Comparison of ENCODE assay signal across 18 cellular contexts in genomic region chr2:24672589-24672988, GRCh38.
DNase-seq lines count a peak whose midpoint lies in the region; ATAC-seq and TF ChIP-seq lines count a peak whose summit lies in the region.
"Had no signal": no experiment of that assay in that cellular context is flagged by ENCODE, and none has a peak within 500 bp of the region (broad histone marks: within the 10 kb centered on the region; RNA-seq: fewer than 3 reads in every experiment).

No MANE protein-coding gene starts in this region.

- H3K9me3 ChIP-seq in T-helper 17 cell (ENCODE audit: control insufficient read depth, low read length, poor library complexity, severe bottlenecking) = no peaks in the 10 kb centered on the region
- H3K9me3 ChIP-seq: HAP-1, SJCRH30 had no signal

- H3K4me1 Mint-ChIP-seq in T-helper 17 cell (peaks cover 6% of the 10 kb centered on the region), natural killer cell (peaks cover 6 to 11% of the 10 kb centered on the region in 2 donors)
- peaks cover 12% of the 10 kb centered on the region for H3K4me1 Mint-ChIP-seq in activated T-cell treated with anti-CD3 and anti-CD28 coated beads, Interleukin-2, amount 50 U/mL, for 72 hours (ENCODE audit: low read depth)
- H3K4me1 Mint-ChIP-seq: B cell had no signal

- peak; percentile 28 to 46 for ATAC-seq in activated naive CD4-positive, alpha-beta T cell treated with anti-CD3 and anti-CD28 coated beads, Interleukin-2, amount 50 U/mL, for 72 hours
- no peak for ATAC-seq in T-helper 17 cell
- peak; percentile 15 to 56 for ATAC-seq in activated T-cell treated with anti-CD3 and anti-CD28 coated beads, Interleukin-2, amount 50 U/mL, for 72 hours (replicated peaks in 1 of 2)
- no peak for ATAC-seq in natural killer cell
- no peak for ATAC-seq in GM19463 (IDR thresholded peaks at IDR 0.05; ENCODE audit: unreplicated experiment)
- no peak for ATAC-seq in GM21360 (IDR thresholded peaks at IDR 0.05; ENCODE audit: unreplicated experiment)
- ATAC-seq: K562 had no signal

- DNase-seq in activated naive CD4-positive, alpha-beta T cell treated with anti-CD3 and anti-CD28 coated beads, Interleukin-2, amount 50 U/mL, for 72 hours (ENCODE audit: low spot score in 2 of 2) = no peak
- no peak for DNase-seq in activated naive CD4-positive, alpha-beta T cell treated with Interleukin-2 at 50 U/mL for 16 hours
- DNase-seq in T-helper 17 cell (no peak), natural killer cell (no peak), MV-4-11 (lab: John Stamatoyannopoulos, UW) (no peak)
- DNase-seq in activated T-cell treated with anti-CD3 and anti-CD28 coated beads, Interleukin-2, amount 50 U/mL, for 72 hours = peak in 1 of 2 donors; percentile 2
- DNase-seq: DMS53, NCI-H1436 treated with DMSO at 0.1 percent for 48 hours, NCI-H2081, NCI-H774, PC-9, SJCRH30 had no signal

- TF ChIP-seq CTCF in natural killer cell (IDR thresholded peaks at IDR 0.05) = no peak

- H3K27ac Mint-ChIP-seq in activated naive CD4-positive, alpha-beta T cell treated with anti-CD3 and anti-CD28 coated beads, Interleukin-2, amount 50 U/mL, for 72 hours = peak overlapping the region in 1 of 2 donors; percentile 47
- peak overlapping the region; percentile 80 for H3K27ac Mint-ChIP-seq in T-helper 17 cell
- H3K27ac Mint-ChIP-seq in activated T-cell treated with anti-CD3 and anti-CD28 coated beads, Interleukin-2, amount 50 U/mL, for 72 hours = peak overlapping the region; percentile 75
- peak overlapping the region; percentile 35 to 57 for H3K27ac Mint-ChIP-seq in natural killer cell
- H3K27ac Mint-ChIP-seq: B cell; CD4-positive, CD25-positive, alpha-beta regulatory T cell had no signal

- H3K9me3 Mint-ChIP-seq in activated naive CD4-positive, alpha-beta T cell treated with anti-CD3 and anti-CD28 coated beads, Interleukin-2, amount 50 U/mL, for 72 hours = no peaks in the 10 kb centered on the region
- H3K9me3 Mint-ChIP-seq in activated T-cell treated with anti-CD3 and anti-CD28 coated beads, Interleukin-2, amount 50 U/mL, for 72 hours = no peaks in the 10 kb centered on the region
- no peaks in the 10 kb centered on the region for H3K9me3 Mint-ChIP-seq in natural killer cell

- peaks cover 0 to 10% of the 10 kb centered on the region in 2 donors for H3K36me3 Mint-ChIP-seq in activated naive CD4-positive, alpha-beta T cell treated with anti-CD3 and anti-CD28 coated beads, Interleukin-2, amount 50 U/mL, for 72 hours
- H3K36me3 Mint-ChIP-seq in T-helper 17 cell (ENCODE audit: low read depth) (peaks cover 9% of the 10 kb centered on the region), natural killer cell (peaks cover 20% of the 10 kb centered on the region)
- peaks cover 6% of the 10 kb centered on the region in 2 donors for H3K36me3 Mint-ChIP-seq in activated T-cell treated with anti-CD3 and anti-CD28 coated beads, Interleukin-2, amount 50 U/mL, for 72 hours (ENCODE audit: insufficient read depth in 2 of 2)

- intact Hi-C loops in natural killer cell (cut with micrococcal nuclease) = no loop called here

- no peak overlapping the region for H3K4me3 Mint-ChIP-seq in T-helper 17 cell
- H3K4me3 Mint-ChIP-seq in activated T-cell treated with anti-CD3 and anti-CD28 coated beads, Interleukin-2, amount 50 U/mL, for 72 hours = peak overlapping the region in 1 of 2 donors; percentile 52
- no peak overlapping the region for H3K4me3 Mint-ChIP-seq in natural killer cell
- H3K4me3 Mint-ChIP-seq: B cell had no signal

- H3K27me3 Mint-ChIP-seq in T-helper 17 cell (no peaks in the 10 kb centered on the region), natural killer cell (ENCODE audit: low read depth in 2 of 2) (no peaks in the 10 kb centered on the region)
- H3K27me3 Mint-ChIP-seq in activated T-cell treated with anti-CD3 and anti-CD28 coated beads, Interleukin-2, amount 50 U/mL, for 72 hours (ENCODE audit: low read depth) = no peaks in the 10 kb centered on the region
- H3K27me3 Mint-ChIP-seq: B cell; CD4-positive, CD25-positive, alpha-beta regulatory T cell had no signal

Comparison
In these comparisons a context has a peak if more than half of its experiments do, and no peak if none do; other contexts are left out.
1. ATAC-seq: peak in activated naive CD4-positive, alpha-beta T cell treated with anti-CD3 and anti-CD28 coated beads, Interleukin-2, amount 50 U/mL, for 72 hours (2 of 2) and activated T-cell treated with anti-CD3 and anti-CD28 coated beads, Interleukin-2, amount 50 U/mL, for 72 hours (2 of 2); none in T-helper 17 cell (single experiment), natural killer cell (0 of 3), GM19463 (single experiment) and GM21360 (single experiment).